Comparison of ENCODE assay signal across 11 cellular contexts in the genomic region with DNA sequence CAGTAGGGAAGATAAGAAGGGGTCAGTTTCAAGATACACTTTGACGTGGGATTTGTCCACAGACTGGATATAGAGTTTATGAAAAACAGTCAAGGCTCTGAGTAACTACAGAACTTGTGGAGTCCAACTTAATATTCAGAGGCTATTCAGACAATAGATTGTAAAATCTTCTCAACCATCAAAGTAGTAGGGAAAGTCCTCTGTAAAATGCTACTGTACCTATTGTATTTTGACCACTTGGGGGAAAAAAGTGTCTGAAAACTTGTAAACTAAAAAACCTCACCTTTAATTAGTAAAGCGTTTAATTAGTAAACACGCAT. TPM values are rescaled to one million over a fixed set of nuclear protein-coding genes. Genes with fewer than 3 reads are reported as not detected.
DNase-seq lines count a peak whose midpoint lies in the region; ATAC-seq, FAIRE-seq and TF ChIP-seq lines count a peak whose summit lies in the region.
"Had no signal": no experiment of that assay in that cellular context is flagged by ENCODE, and none has a peak within 500 bp of the region (broad histone marks: within the 10 kb centered on the region; RNA-seq: fewer than 3 reads in every experiment).

No MANE protein-coding gene starts in this region.

- peaks cover 51% of the 10 kb centered on the region for H4K20me1 ChIP-seq in OCI-LY7 (ENCODE audit: insufficient read depth, low read length)

- H3K4me2 ChIP-seq in OCI-LY7 (ENCODE audit: low read length) = peak overlapping the region; percentile 65

- H3K9me3 ChIP-seq in OCI-LY7 (ENCODE audit: low read length) = no peaks in the 10 kb centered on the region
- H3K9me3 ChIP-seq: pancreas, suprapubic skin had no signal

- no peak for ATAC-seq in central memory CD8-positive, alpha-beta T cell (replicated peaks; ENCODE audit: extremely low read depth, poor library complexity, severe bottlenecking)
- no peak for ATAC-seq in stimulated activated memory B cell treated with anti-CD40 and anti-IgM and Interleukin-4, amounts not matched to agents 10 μg/mL and 1 μg/mL and 100 μg/mL, for 72 hours
- no peak for ATAC-seq in left colon
- no peak for ATAC-seq in HG03521 (IDR thresholded peaks at IDR 0.05; ENCODE audit: unreplicated experiment)

- H3K27ac Mint-ChIP-seq in activated CD4-positive, alpha-beta T cell treated with anti-CD3 and anti-CD28 coated beads, Interleukin-2, amount 10 ng/mL, durations not matched to agents 7 days and 5 days = peak overlapping the region; percentile 71
- H3K27ac Mint-ChIP-seq in central memory CD8-positive, alpha-beta T cell (ENCODE audit: low read depth) = peak overlapping the region; percentile 97
- H3K27ac Mint-ChIP-seq in stimulated activated memory B cell treated with anti-CD40 and anti-IgM and Interleukin-4, amounts not matched to agents 10 μg/mL and 1 μg/mL and 100 μg/mL, for 72 hours = peak overlapping the region; percentile 66

- H3K9me3 Mint-ChIP-seq in activated CD4-positive, alpha-beta T cell treated with anti-CD3 and anti-CD28 coated beads, Interleukin-2, amount 10 ng/mL, durations not matched to agents 7 days and 5 days = no peaks in the 10 kb centered on the region
- H3K9me3 Mint-ChIP-seq in central memory CD8-positive, alpha-beta T cell = no peaks in the 10 kb centered on the region
- H3K9me3 Mint-ChIP-seq in stimulated activated memory B cell treated with anti-CD40 and anti-IgM and Interleukin-4, amounts not matched to agents 10 μg/mL and 1 μg/mL and 100 μg/mL, for 72 hours = no peaks in the 10 kb centered on the region

- intact Hi-C loops in OCI-LY7 (cut with micrococcal nuclease; ENCODE audit: unreplicated experiment) = no loop called here
- intact Hi-C loops in left colon (cut with DNase I, micrococcal nuclease) = no loop called here

- H3K4me1 Mint-ChIP-seq in activated CD4-positive, alpha-beta T cell treated with anti-CD3 and anti-CD28 coated beads, Interleukin-2, amount 10 ng/mL, durations not matched to agents 7 days and 5 days = peaks cover 87% of the 10 kb centered on the region
- peaks cover 72% of the 10 kb centered on the region for H3K4me1 Mint-ChIP-seq in central memory CD8-positive, alpha-beta T cell
- peaks cover 85% of the 10 kb centered on the region for H3K4me1 Mint-ChIP-seq in stimulated activated memory B cell treated with anti-CD40 and anti-IgM and Interleukin-4, amounts not matched to agents 10 μg/mL and 1 μg/mL and 100 μg/mL, for 72 hours

- CTCF ChIA-PET in activated CD4-positive, alpha-beta T cell treated with anti-CD3 and anti-CD28 coated beads, Interleukin-2, amount 10 ng/mL, durations not matched to agents 7 days and 5 days (lab: Charles Lee) = interaction anchor here (0.7 to 1.8 kb wide), 6 partner anchors 8 to 65 kb away, joined by 3 to 8 read pairs (median 4); partner anchors contain the start of gene PTP4A2
- CTCF ChIA-PET in OCI-LY7 (lab: Charles Lee; ENCODE audit: unreplicated experiment) = no interaction called here

- peak overlapping the region; percentile 61 for H3K27ac ChIP-seq in OCI-LY7 (ENCODE audit: low read depth, low read length, poor library complexity, severe bottlenecking)
- H3K27ac ChIP-seq: suprapubic skin, WERI-Rb-1 had no signal

- no peak overlapping the region for H3K4me3 ChIP-seq in OCI-LY7 (ENCODE audit: low read depth, low read length, poor library complexity, severe bottlenecking)
- H3K4me3 ChIP-seq: pancreas, suprapubic skin had no signal

- POLR2A ChIA-PET in activated CD4-positive, alpha-beta T cell treated with anti-CD3 and anti-CD28 coated beads, Interleukin-2, amount 10 ng/mL, durations not matched to agents 7 days and 5 days (lab: Charles Lee) = interaction anchor here (0.6 kb wide), 1 partner anchor 83 kb away, joined by 3 read pairs; no protein-coding TSS in a partner anchor
- POLR2A ChIA-PET in OCI-LY7 (lab: Charles Lee) = interaction anchor here (0.7 to 1.9 kb wide), 3 partner anchors 11 to 80 kb away, joined by 3 to 4 read pairs (median 3); no protein-coding TSS in a partner anchor

- no peak for TF ChIP-seq CTCF in OCI-LY7 (conservative IDR thresholded peaks at IDR 0.05; ENCODE audit: low read length)

- H2AFZ ChIP-seq in OCI-LY7 (ENCODE audit: low read length) = no peak overlapping the region

- no peak for FAIRE-seq in frontal cortex (lab: Jason Lieb, UNC)
- FAIRE-seq: pancreas had no signal

- peak overlapping the region; percentile 47 for H3K4me3 Mint-ChIP-seq in activated CD4-positive, alpha-beta T cell treated with anti-CD3 and anti-CD28 coated beads, Interleukin-2, amount 10 ng/mL, durations not matched to agents 7 days and 5 days
- H3K4me3 Mint-ChIP-seq in central memory CD8-positive, alpha-beta T cell = peak overlapping the region; percentile 67
- peak overlapping the region; percentile 58 for H3K4me3 Mint-ChIP-seq in stimulated activated memory B cell treated with anti-CD40 and anti-IgM and Interleukin-4, amounts not matched to agents 10 μg/mL and 1 μg/mL and 100 μg/mL, for 72 hours

- BruUV-seq in OCI-LY7 (replicated peaks; lab: Mats Ljungman, UMichigan) = no TSS peak

- no peaks in the 10 kb centered on the region for H3K27me3 Mint-ChIP-seq in activated CD4-positive, alpha-beta T cell treated with anti-CD3 and anti-CD28 coated beads, Interleukin-2, amount 10 ng/mL, durations not matched to agents 7 days and 5 days
- H3K27me3 Mint-ChIP-seq in central memory CD8-positive, alpha-beta T cell = no peaks in the 10 kb centered on the region
- H3K27me3 Mint-ChIP-seq in stimulated activated memory B cell treated with anti-CD40 and anti-IgM and Interleukin-4, amounts not matched to agents 10 μg/mL and 1 μg/mL and 100 μg/mL, for 72 hours = no peaks in the 10 kb centered on the region

- no peak for DNase-seq in activated CD4-positive, alpha-beta T cell treated with anti-CD3 and anti-CD28 coated beads, Interleukin-2, amount 10 ng/mL, durations not matched to agents 7 days and 5 days
- no peak for DNase-seq in activated CD4-positive, alpha-beta T cell treated with anti-CD3 and anti-CD28 coated beads for 1 hour
- DNase-seq in OCI-LY7 (ENCODE audit: low spot score) = no peak
- DNase-seq in central memory CD8-positive, alpha-beta T cell (ENCODE audit: low spot score in 2 of 2) = no peak
- DNase-seq in left colon = no peak
- DNase-seq in frontal cortex (ENCODE audit: low spot score in 2 of 2) = no peak
- DNase-seq: pancreas, WERI-Rb-1 had no signal

- peaks cover 61% of the 10 kb centered on the region for H3K36me3 ChIP-seq in OCI-LY7 (ENCODE audit: insufficient read depth, low read length)
- H3K36me3 ChIP-seq: pancreas, suprapubic skin, WERI-Rb-1 had no signal

- H3K79me2 ChIP-seq in OCI-LY7 (ENCODE audit: insufficient read depth, low read depth, low read length) = peaks cover 100% of the 10 kb centered on the region

- peaks cover 100% of the 10 kb centered on the region for H3K4me1 ChIP-seq in OCI-LY7 (ENCODE audit: insufficient read depth, low read length, poor library complexity, severe bottlenecking)

- H3K36me3 Mint-ChIP-seq in activated CD4-positive, alpha-beta T cell treated with anti-CD3 and anti-CD28 coated beads, Interleukin-2, amount 10 ng/mL, durations not matched to agents 7 days and 5 days (ENCODE audit: low read depth) = peaks cover 38% of the 10 kb centered on the region
- peaks cover 16% of the 10 kb centered on the region for H3K36me3 Mint-ChIP-seq in central memory CD8-positive, alpha-beta T cell (ENCODE audit: insufficient read depth)
- H3K36me3 Mint-ChIP-seq in stimulated activated memory B cell treated with anti-CD40 and anti-IgM and Interleukin-4, amounts not matched to agents 10 μg/mL and 1 μg/mL and 100 μg/mL, for 72 hours = peaks cover 5% of the 10 kb centered on the region

- H3K9me2 ChIP-seq in OCI-LY7 (ENCODE audit: insufficient read depth, low read length) = no peaks in the 10 kb centered on the region

RNA-seq across cellular contexts. Expression of gene PTP4A2, which starts 10.5 kb away (rescaled TPM):
- total RNA-seq in activated CD4-positive, alpha-beta T cell treated with anti-CD3 and anti-CD28 coated beads, Interleukin-2, amount 10 ng/mL, durations not matched to agents 7 days and 5 days = 100 to 1,000 TPM; 334 to 347 TPM
- 208 and 211 TPM in 2 replicates for total RNA-seq in OCI-LY7 (2014; rRNA removed; shearing (Covaris generic))
- total RNA-seq in OCI-LY7 (2022) = 186 and 196 TPM in 2 replicates
- total RNA-seq in left colon = 100 to 1,000 TPM; 265 to 271 TPM
- total RNA-seq in frontal cortex = 455 TPM
